Comparison of ENCODE assay signal across 22 cellular contexts in genomic region chr12:45974883-45975282, GRCh38. TPM values are rescaled to one million over a fixed set of nuclear protein-coding genes. Genes with fewer than 3 reads are reported as not detected.
DNase-seq lines count a peak whose midpoint lies in the region; ATAC-seq and TF ChIP-seq lines count a peak whose summit lies in the region.
"Had no signal": no experiment of that assay in that cellular context is flagged by ENCODE, and none has a peak within 500 bp of the region (broad histone marks: within the 10 kb centered on the region; RNA-seq: fewer than 3 reads in every experiment).

No MANE protein-coding gene starts in this region.

- H3K27ac ChIP-seq in GM23248 (no peak overlapping the region), right cardiac atrium (ENCODE audit: low read length) (peak overlapping the region; percentile 20), gastrocnemius medialis (peak overlapping the region in 3 of 4 donors; percentile 17 to 50 (median 18))
- H3K27ac ChIP-seq: brain microvascular endothelial cell, HL-60, lower lobe of right lung, suprapubic skin had no signal

- intact Hi-C loops in right cardiac atrium (cut with DNase I): no loop called here
- intact Hi-C loops in gastrocnemius medialis (cut with DNase I; ENCODE audit: low total_unique reads): no loop called here

- H4K20me1 ChIP-seq in GM23248 (ENCODE audit: insufficient read depth): peaks cover 34% of the 10 kb centered on the region

- H3K4me1 ChIP-seq in GM23248 (ENCODE audit: insufficient read depth): peaks cover 69% of the 10 kb centered on the region
- peaks cover 7% of the 10 kb centered on the region for H3K4me1 ChIP-seq in right cardiac atrium (ENCODE audit: control insufficient read depth, insufficient read depth, low read length)
- peaks cover 72 to 89% of the 10 kb centered on the region in 2 donors for H3K4me1 ChIP-seq in gastrocnemius medialis

- in situ Hi-C loops in GM23248 (cut with MboI) (no loop called here), gastrocnemius medialis (cut with MboI; ENCODE audit: low sequenced_read_pairs in 4 of 4) (loop anchor here in 3 of 4 donors (25.0 kb wide), 4 partner anchors 213 to 712 kb away; partner anchors contain the start of gene SLC38A2 (in 1 of the 3))

- 84 to 85% methylated on average over 4 of the region's 4 CpGs for WGBS in GM23248 (ENCODE audit: low coverage in 1 of 2, low lambda C conversion rate in 2 of 2, missing lambda C conversion rate in 2 of 2), 2 experiments
- WGBS in right cardiac atrium: 34% methylated on average over 4 of the region's 4 CpGs

- H3F3A ChIP-seq in GM23248 (ENCODE audit: insufficient read depth): peaks cover 52% of the 10 kb centered on the region

- H3K9ac ChIP-seq in GM23248: no peak overlapping the region
- H3K9ac ChIP-seq: SK-N-SH had no signal

- ATAC-seq in T-helper 17 cell: no peak
- peak; percentile 30 to 34 for ATAC-seq in right cardiac atrium
- ATAC-seq in gastrocnemius medialis: no peak
- no peak for ATAC-seq in GM21423 (IDR thresholded peaks at IDR 0.05; ENCODE audit: unreplicated experiment)

- H3K4me2 ChIP-seq in GM23248 (ENCODE audit: unreplicated experiment): no peak overlapping the region
- H3K4me2 ChIP-seq: SK-N-SH had no signal

- TF ChIP-seq CTCF in gastrocnemius medialis (IDR thresholded peaks at IDR 0.05 in 4 of 5, conservative IDR thresholded peaks at IDR 0.05 in 1 of 5): no peak

- peak overlapping the region; percentile 46 for H3K4me3 Mint-ChIP-seq in T-helper 17 cell
- H3K4me3 Mint-ChIP-seq: CD14-positive monocyte; T-helper 1 cell treated with Interleukin-12 subunit alpha and Interleukin-12 subunit beta and Interleukin-4 antibody, amounts not matched to agents 30 μg/mL and 1 μg/mL, for 36 hours had no signal

- H2AFZ ChIP-seq in GM23248: no peak overlapping the region

- no peaks in the 10 kb centered on the region for H3K27me3 Mint-ChIP-seq in T-helper 17 cell

- no peak for DNase-seq in GM23248
- DNase-seq in T-helper 17 cell: no peak
- DNase-seq in right cardiac atrium: no peak
- no peak for DNase-seq in gastrocnemius medialis
- no peak for DNase-seq in activated CD4-positive, alpha-beta T cell treated with anti-CD3 and anti-CD28 coated beads for 48 hours
- DNase-seq in ureter (ENCODE audit: low spot score): no peak
- DNase-seq: activated CD8-positive, alpha-beta memory T cell treated with anti-CD3 and anti-CD28 coated beads for 24 hours; activated gamma-delta T cell; brain microvascular endothelial cell; islet precursor cell; Karpas-422; lower lobe of right lung; NCI-H1436; NCI-H82; RPMI8226; SK-N-SH; stimulated activated CD4-positive, alpha-beta T cell treated with anti-CD3 and anti-CD28 coated beads, Interleukin-2, amount 100 ng/mL, for 24 hours had no signal

- no peaks in the 10 kb centered on the region for H3K9me2 ChIP-seq in GM23248 (ENCODE audit: insufficient read depth)
- H3K9me2 ChIP-seq: SK-N-SH had no signal

- TF ChIP-seq POLR2A in gastrocnemius medialis (IDR thresholded peaks at IDR 0.05): no peak

- H3K27me3 ChIP-seq in GM23248 (replicated peaks; ENCODE audit: insufficient read depth) (no peaks in the 10 kb centered on the region), right cardiac atrium (ENCODE audit: control insufficient read depth, insufficient read depth) (no peaks in the 10 kb centered on the region), gastrocnemius medialis (no peaks in the 10 kb centered on the region)
- H3K27me3 ChIP-seq: brain microvascular endothelial cell, suprapubic skin had no signal

- peaks cover 98% of the 10 kb centered on the region for H3K79me2 ChIP-seq in GM23248 (ENCODE audit: insufficient read depth)

- no peak overlapping the region for H3K27ac Mint-ChIP-seq in T-helper 17 cell
- H3K27ac Mint-ChIP-seq: T-helper 1 cell treated with Interleukin-12 subunit alpha and Interleukin-12 subunit beta and Interleukin-4 antibody, amounts not matched to agents 30 μg/mL and 1 μg/mL, for 36 hours had no signal

- H3K36me3 Mint-ChIP-seq in T-helper 17 cell (ENCODE audit: low read depth): peaks cover 8% of the 10 kb centered on the region

- H3K4me3 ChIP-seq in GM23248 (0 out of 2 replicates have a peak overlapping the region, but pooled peaks have one; percentile 55), right cardiac atrium (ENCODE audit: low read length) (no peak overlapping the region), gastrocnemius medialis (no peak overlapping the region)
- H3K4me3 ChIP-seq: lower lobe of right lung, suprapubic skin had no signal

- peaks cover 61% of the 10 kb centered on the region for H3K4me1 Mint-ChIP-seq in T-helper 17 cell

- no peaks in the 10 kb centered on the region for H3K9me3 ChIP-seq in GM23248 (ENCODE audit: low read depth)
- no peaks in the 10 kb centered on the region for H3K9me3 ChIP-seq in T-helper 17 cell (ENCODE audit: control insufficient read depth, low read length, poor library complexity, severe bottlenecking)
- no peaks in the 10 kb centered on the region for H3K9me3 ChIP-seq in right cardiac atrium (ENCODE audit: control insufficient read depth, low read length)
- no peaks in the 10 kb centered on the region for H3K9me3 ChIP-seq in gastrocnemius medialis
- H3K9me3 ChIP-seq: lower lobe of right lung, SK-N-SH, suprapubic skin had no signal

- 0 out of 2 replicates have a peak, but pooled peaks cover 5% of the 10 kb centered on the region for H3K36me3 ChIP-seq in GM23248 (ENCODE audit: low read depth)
- no peaks in the 10 kb centered on the region for H3K36me3 ChIP-seq in gastrocnemius medialis
- H3K36me3 ChIP-seq: brain microvascular endothelial cell, lower lobe of right lung, suprapubic skin had no signal

RNA-seq across cellular contexts. Expression of gene SCAF11, which starts 15.5 kb away (rescaled TPM):
- total RNA-seq in GM23248 (2014; rRNA removed; shearing (Covaris generic)): 68.0 and 70.5 TPM in 2 replicates
- polyA plus RNA-seq in GM23248 (2016; fragmentation: Nextera tagmentation; extraction: Ambion mirVana) (82.2 and 88.1 TPM in 2 replicates), right cardiac atrium (23.5 TPM)
- total RNA-seq in T-helper 17 cell (100 to 1,000 TPM; 165 to 166 TPM), right cardiac atrium (10 to 100 TPM; 79.7 to 93.7 (median 82.9) TPM), gastrocnemius medialis (100 to 1,000 TPM in 1 of 4 donors, 10 to 100 TPM in 3; 69.9 to 101 (median 97.7) TPM), ureter (163 TPM)

Comparison
In these comparisons a context has a peak if more than half of its experiments do, and no peak if none do; other contexts are left out.
1. ATAC-seq: peak in right cardiac atrium (2 of 2); none in T-helper 17 cell (single experiment), gastrocnemius medialis (0 of 2) and GM21423 (single experiment).